In the genomic region with DNA sequence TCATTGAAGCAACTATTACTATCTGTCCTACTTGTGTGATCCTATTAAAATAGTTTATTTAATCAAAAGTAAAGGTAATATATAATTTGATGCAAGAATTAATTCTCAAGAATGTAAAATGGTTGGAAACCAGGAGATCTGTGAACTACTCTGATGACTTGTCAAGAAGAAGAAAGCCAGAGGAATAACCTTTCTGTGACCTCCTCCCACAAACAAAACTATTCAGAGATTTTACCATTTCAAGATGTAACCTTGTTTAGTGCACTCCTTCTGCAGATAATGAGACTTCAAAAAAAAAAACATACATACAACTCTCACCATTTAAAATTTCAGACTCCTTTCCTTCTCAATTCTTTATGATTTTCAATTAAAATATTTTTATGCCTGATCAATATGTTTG, we compare ENCODE assay signal across 27 cellular contexts.
"Had no signal": no experiment of that assay in that cellular context is flagged by ENCODE, and none has a peak within 500 bp of the region (broad histone marks: within the 10 kb centered on the region; RNA-seq: fewer than 3 reads in every experiment).

No MANE protein-coding gene starts in this region.

- ATAC-seq: activated CD4-positive, alpha-beta T cell treated with anti-CD3 and anti-CD28 coated beads for 36 hours; activated CD8-positive, alpha-beta T cell treated with anti-CD3 and anti-CD28 coated beads, Interleukin-2, amount 10 ng/mL, durations not matched to agents 7 days and 5 days; activated T-cell treated with anti-CD3 and anti-CD28 coated beads, Interleukin-2, amount 50 U/mL, for 72 hours; esophagus mucosa; gastrocnemius medialis; left cardiac atrium; left ventricle myocardium superior; right lobe of liver had no signal

- H2AFZ ChIP-seq: hepatocyte had no signal

- H3K4me3 ChIP-seq: adrenal gland, ascending aorta, gastrocnemius medialis, hepatocyte, right lobe of liver, thoracic aorta, uterus had no signal

- H3K27me3 Mint-ChIP-seq: activated CD4-positive, alpha-beta T cell treated with anti-CD3 and anti-CD28 coated beads for 36 hours; activated naive CD8-positive, alpha-beta T cell; naive B cell; stimulated activated naive CD8-positive, alpha-beta T cell treated with anti-CD3 and anti-CD28 coated beads, Interleukin-15, Interleukin-2, amounts not matched to agents 100 ng/mL and 50 ng/mL, for 24 hours had no signal

- H3K9me3 Mint-ChIP-seq: activated T-cell treated with anti-CD3 and anti-CD28 coated beads, Interleukin-2, amount 50 U/mL, for 72 hours; stimulated activated naive CD8-positive, alpha-beta T cell treated with anti-CD3 and anti-CD28 coated beads, Interleukin-15, Interleukin-2, amounts not matched to agents 100 ng/mL and 50 ng/mL, for 24 hours had no signal

- H3K27ac ChIP-seq: adrenal gland, ascending aorta, brain microvascular endothelial cell, gastrocnemius medialis, hepatocyte, right lobe of liver, thoracic aorta, uterus had no signal

- H3K4me3 Mint-ChIP-seq: activated CD4-positive, alpha-beta T cell treated with anti-CD3 and anti-CD28 coated beads for 36 hours; activated CD8-positive, alpha-beta T cell treated with anti-CD3 and anti-CD28 coated beads, Interleukin-2, amount 10 ng/mL, durations not matched to agents 7 days and 5 days; activated naive CD8-positive, alpha-beta T cell; activated T-cell treated with anti-CD3 and anti-CD28 coated beads, Interleukin-2, amount 50 U/mL, for 72 hours; naive B cell; neural crest cell; stimulated activated naive CD8-positive, alpha-beta T cell treated with anti-CD3 and anti-CD28 coated beads, Interleukin-15, Interleukin-2, amounts not matched to agents 100 ng/mL and 50 ng/mL, for 24 hours had no signal

- H3K27ac Mint-ChIP-seq: activated CD4-positive, alpha-beta T cell treated with anti-CD3 and anti-CD28 coated beads for 36 hours; activated CD8-positive, alpha-beta T cell treated with anti-CD3 and anti-CD28 coated beads, Interleukin-2, amount 10 ng/mL, durations not matched to agents 7 days and 5 days; activated naive CD8-positive, alpha-beta T cell; activated T-cell treated with anti-CD3 and anti-CD28 coated beads, Interleukin-2, amount 50 U/mL, for 72 hours; stimulated activated naive CD8-positive, alpha-beta T cell treated with anti-CD3 and anti-CD28 coated beads, Interleukin-15, Interleukin-2, amounts not matched to agents 100 ng/mL and 50 ng/mL, for 24 hours had no signal

- H3K4me2 ChIP-seq: hepatocyte had no signal

- H3K36me3 Mint-ChIP-seq: activated naive CD8-positive, alpha-beta T cell; naive B cell had no signal

- DNase-seq: activated CD4-positive, alpha-beta T cell treated with anti-CD3 and anti-CD28 coated beads for 36 hours; activated CD4-positive, CD25-positive, alpha-beta regulatory T cell; activated CD8-positive, alpha-beta T cell treated with anti-CD3 and anti-CD28 coated beads, Interleukin-2, amount 10 ng/mL, durations not matched to agents 7 days and 5 days; activated effector memory CD4-positive, alpha-beta T cell treated with Interleukin-2 at 50 U/mL for 16 hours; activated naive CD4-positive, alpha-beta T cell treated with Interleukin-2 at 50 U/mL for 16 hours; activated T-cell treated with anti-CD3 and anti-CD28 coated beads for 4 hours; activated T-cell treated with anti-CD3 and anti-CD28 coated beads, Interleukin-2, amount 50 U/mL, for 72 hours; adrenal gland; brain microvascular endothelial cell; caudate nucleus; gastrocnemius medialis; glutamatergic neuron; left cardiac atrium; left ventricle myocardium superior; naive B cell; right lobe of liver; stimulated activated CD4-positive, alpha-beta T cell treated with anti-CD3 and anti-CD28 coated beads, Interleukin-4, amount 100 ng/mL, for 1 hour; trophoblast cell; uterus had no signal

- H3K27me3 ChIP-seq: adrenal gland, ascending aorta, brain microvascular endothelial cell, gastrocnemius medialis, hepatocyte, right lobe of liver, uterus had no signal

- FAIRE-seq: keratinocyte had no signal

- H3K4me1 ChIP-seq: adrenal gland, ascending aorta, gastrocnemius medialis, right lobe of liver had no signal

- H3K36me3 ChIP-seq: adrenal gland, ascending aorta, brain microvascular endothelial cell, gastrocnemius medialis, right lobe of liver, thoracic aorta, uterus had no signal
